Comparison of ENCODE assay signal across 8 cellular contexts in the genomic region with DNA sequence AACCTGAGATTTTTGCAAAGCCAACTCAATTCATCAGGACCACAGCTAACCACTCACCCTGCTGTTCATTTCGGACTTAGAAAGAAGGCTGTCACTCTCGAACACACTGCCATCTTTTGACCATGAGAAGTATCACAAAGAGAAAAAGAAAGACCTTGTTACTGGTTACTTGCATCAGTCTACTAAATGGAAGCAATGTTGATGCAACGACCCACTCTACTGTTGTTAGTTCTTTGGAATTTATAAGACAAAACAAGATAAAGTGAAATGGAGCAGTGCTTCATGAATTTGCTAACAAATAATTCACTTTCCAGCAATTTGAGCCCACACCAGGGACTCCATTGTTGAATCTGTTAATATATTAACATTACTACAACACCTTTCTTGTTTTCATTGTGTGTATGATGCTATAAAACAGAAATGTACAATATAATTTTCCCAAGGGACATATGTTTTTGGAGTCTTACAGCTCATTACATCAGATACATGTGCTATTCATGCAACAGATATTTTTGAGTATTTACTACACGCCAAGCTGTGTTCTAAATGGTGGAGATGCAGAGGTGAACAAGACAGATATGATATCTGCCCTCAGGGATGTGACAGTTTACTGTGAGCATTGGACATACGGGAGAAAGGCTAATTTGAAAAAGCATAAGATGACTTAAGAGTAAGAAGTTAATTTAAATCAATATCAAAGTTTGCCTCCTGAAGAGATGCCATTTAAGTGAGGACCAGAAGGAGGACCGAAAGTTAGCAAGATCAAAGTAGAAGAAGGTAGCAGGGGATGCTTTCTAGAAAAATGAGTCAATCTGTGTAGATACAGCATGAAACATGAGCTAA.
DNase-seq lines count a peak whose midpoint lies in the region; ATAC-seq and TF ChIP-seq lines count a peak whose summit lies in the region.

No MANE protein-coding gene starts in this region.

- intact Hi-C loops in PC-3 (cut with micrococcal nuclease) = loop anchor here (1.0 to 5.0 kb wide), 6 partner anchors 81 to 345 kb away; no protein-coding TSS in a partner anchor

- H3K79me2 ChIP-seq in PC-3 (ENCODE audit: low read length) = no peaks in the 10 kb centered on the region

- no peaks in the 10 kb centered on the region for H4K20me1 ChIP-seq in PC-3 (ENCODE audit: low read length)

- H3K27ac ChIP-seq in PC-3 (ENCODE audit: low read length) (peak overlapping the region; percentile 87), coronary artery (no peak overlapping the region), lung (ENCODE audit: low read depth in 1 of 2, low read length in 1 of 2) (no peak overlapping the region)

- H3K9ac ChIP-seq in PC-3 (ENCODE audit: low read length) = peak overlapping the region; percentile 53

- CTCF ChIA-PET in PC-3 (lab: Charles Lee) = interaction anchor here (0.5 to 1.7 kb wide), 7 partner anchors 89 to 343 kb away, joined by 3 to 5 read pairs (median 4); no protein-coding TSS in a partner anchor

- H3K27me3 ChIP-seq in PC-3 (ENCODE audit: low read length) = no peaks in the 10 kb centered on the region
- H3K27me3 ChIP-seq in lung (ENCODE audit: control insufficient read depth, insufficient read depth) = no peaks in the 10 kb centered on the region

- POLR2A ChIA-PET in PC-3 (lab: Charles Lee; ENCODE audit: unreplicated experiment) = interaction anchor here (0.6 to 1.1 kb wide), 3 partner anchors 76 to 157 kb away, joined by 3 to 4 read pairs (median 3); no protein-coding TSS in a partner anchor

- ATAC-seq in GM19438 (IDR thresholded peaks at IDR 0.05; ENCODE audit: low read depth, unreplicated experiment) (peak; percentile 82), HG03460 (IDR thresholded peaks at IDR 0.05; ENCODE audit: unreplicated experiment) (peak; percentile 90), PC-3 (peak; percentile 66), lung (ENCODE audit: insufficient read depth, low FRiP score) (peak; percentile 80)

- DNase-seq in Daoy (ENCODE audit: low read depth) (peak; percentile 51), PC-3 (peak; percentile 85), coronary artery (ENCODE audit: low spot score) (no peak), lung (ENCODE audit: low spot score) (no peak), occipital lobe (lab: John Stamatoyannopoulos, UW) (no peak)
- no peak for DNase-seq in activated effector memory CD4-positive, alpha-beta T cell treated with Interleukin-2 at 50 U/mL for 16 hours

- H3K4me2 ChIP-seq in PC-3 (ENCODE audit: low read length) = peak overlapping the region; percentile 61

- TF ChIP-seq CTCF in PC-3 (conservative IDR thresholded peaks at IDR 0.05; ENCODE audit: low read depth, low read length) (peak; percentile 85), coronary artery (IDR thresholded peaks at IDR 0.05) (peak; percentile 39), lung (IDR thresholded peaks at IDR 0.05; ENCODE audit: control extremely low read depth, extremely low read depth) (peak; percentile 37)

- 0 out of 2 replicates have a peak overlapping the region, but pooled peaks have one; percentile 42 for H2AFZ ChIP-seq in PC-3 (ENCODE audit: low read length)

- no peak overlapping the region for H3K4me3 ChIP-seq in PC-3 (ENCODE audit: low read length)
- H3K4me3 ChIP-seq in coronary artery = no peak overlapping the region
- no peak overlapping the region for H3K4me3 ChIP-seq in lung

- H3K9me2 ChIP-seq in PC-3 (replicated peaks; ENCODE audit: low read length) = no peaks in the 10 kb centered on the region

- 45 to 47% methylated on average over 6 of the region's 6 CpGs for WGBS in lung, 2 donors

- no peaks in the 10 kb centered on the region for H3F3A ChIP-seq in PC-3 (ENCODE audit: low read length, unreplicated experiment)

- H3K36me3 ChIP-seq in PC-3 (ENCODE audit: low read depth, low read length) = no peaks in the 10 kb centered on the region
- no peaks in the 10 kb centered on the region for H3K36me3 ChIP-seq in lung (ENCODE audit: control insufficient read depth in 2 of 2, insufficient read depth in 2 of 2, low read length in 2 of 2)

- H3K9me3 ChIP-seq in PC-3 (ENCODE audit: low read length) (no peaks in the 10 kb centered on the region), lung (ENCODE audit: control insufficient read depth in 2 of 2, insufficient read depth in 1 of 2, low read length in 1 of 2) (no peaks in the 10 kb centered on the region)

- H3K4me1 ChIP-seq in PC-3 (ENCODE audit: insufficient read depth, low read length) = peaks cover 58% of the 10 kb centered on the region
- no peaks in the 10 kb centered on the region for H3K4me1 ChIP-seq in lung (ENCODE audit: control insufficient read depth in 2 of 2, insufficient read depth in 2 of 2, low read length in 2 of 2)

- BruUV-seq in PC-3 (replicated peaks; lab: Mats Ljungman, UMichigan) = TSS peak; percentile 77

Comparison
In these comparisons a context has a peak if more than half of its experiments do, and no peak if none do; other contexts are left out.
1. DNase-seq: peak in Daoy (single experiment) and PC-3 (single experiment); none in coronary artery (single experiment), lung (single experiment), occipital lobe (single experiment) and activated effector memory CD4-positive, alpha-beta T cell treated with Interleukin-2 at 50 U/mL for 16 hours (single experiment).
2. Peak in every context shown above with its lines, with median percentiles within 50 percentile points of each other: ATAC-seq and CTCF ChIP-seq.